19 cellular contexts compared by ENCODE assay signal in genomic region chr10:69647101-69647500, GRCh38. TPM values are rescaled to one million over a fixed set of nuclear protein-coding genes. Genes with fewer than 3 reads are reported as not detected.
A peak's percentile ranks its signal among the peaks of the same experiment; 100 is the strongest.
DNase-seq lines count a peak whose midpoint lies in the region; ATAC-seq and TF ChIP-seq lines count a peak whose summit lies in the region.
"Had no signal": no experiment of that assay in that cellular context is flagged by ENCODE, and none has a peak within 500 bp of the region (broad histone marks: within the 10 kb centered on the region; RNA-seq: fewer than 3 reads in every experiment).

No MANE protein-coding gene starts in this region.

- H3K9me3 Mint-ChIP-seq in chondrocyte (ENCODE audit: low read depth) (no peaks in the 10 kb centered on the region), nephron (no peaks in the 10 kb centered on the region)
- H3K9me3 Mint-ChIP-seq in activated naive CD8-positive, alpha-beta T cell treated with anti-CD3 and anti-CD28 coated beads, Interleukin-2, amount 50 U/mL, for 24 hours: no peaks in the 10 kb centered on the region
- H3K9me3 Mint-ChIP-seq: CD4-positive, alpha-beta T cell; GM23338 had no signal

- no peaks in the 10 kb centered on the region for H3K36me3 ChIP-seq in thyroid gland

- no peaks in the 10 kb centered on the region for H3K27me3 ChIP-seq in thyroid gland

- H3K9me3 ChIP-seq in thyroid gland: no peaks in the 10 kb centered on the region

- H3K4me3 Mint-ChIP-seq in chondrocyte (ENCODE audit: unreplicated experiment) (no peak overlapping the region), nephron (no peak overlapping the region)
- H3K4me3 Mint-ChIP-seq in activated naive CD8-positive, alpha-beta T cell treated with anti-CD3 and anti-CD28 coated beads, Interleukin-2, amount 50 U/mL, for 24 hours: no peak overlapping the region
- H3K4me3 Mint-ChIP-seq: CD4-positive, alpha-beta T cell; GM23338 had no signal

- 84 to 92% methylated on average over 6 of the region's 6 CpGs for WGBS in thyroid gland, 2 donors

- H3K27ac ChIP-seq in thyroid gland: no peak overlapping the region

- no peaks in the 10 kb centered on the region for H3K36me3 Mint-ChIP-seq in chondrocyte (ENCODE audit: low read depth)
- H3K36me3 Mint-ChIP-seq in nephron (ENCODE audit: low read depth): no peaks in the 10 kb centered on the region
- H3K36me3 Mint-ChIP-seq in activated naive CD8-positive, alpha-beta T cell treated with anti-CD3 and anti-CD28 coated beads, Interleukin-2, amount 50 U/mL, for 24 hours (ENCODE audit: low read depth): no peaks in the 10 kb centered on the region

- no peak for ATAC-seq in HG03175 (IDR thresholded peaks at IDR 0.05; ENCODE audit: unreplicated experiment)
- ATAC-seq in activated naive CD8-positive, alpha-beta T cell treated with anti-CD3 and anti-CD28 coated beads, Interleukin-2, amount 50 U/mL, for 24 hours: no peak
- ATAC-seq: K562 had no signal

- H3K4me1 Mint-ChIP-seq in chondrocyte (ENCODE audit: low read depth) (peaks cover 23% of the 10 kb centered on the region), nephron (peaks cover 32% of the 10 kb centered on the region)
- peaks cover 9% of the 10 kb centered on the region for H3K4me1 Mint-ChIP-seq in activated naive CD8-positive, alpha-beta T cell treated with anti-CD3 and anti-CD28 coated beads, Interleukin-2, amount 50 U/mL, for 24 hours

- TF ChIP-seq CTCF in chondrocyte (IDR thresholded peaks at IDR 0.05) (no peak), nephron (IDR thresholded peaks at IDR 0.05; ENCODE audit: unreplicated experiment in 3 of 3) (no peak), thyroid gland (IDR thresholded peaks at IDR 0.05) (no peak)

- peak; percentile 30 for DNase-seq in NCI-H69 (lab: John Stamatoyannopoulos, UW)
- peak; percentile 14 for DNase-seq in chondrocyte (ENCODE audit: low spot score)
- DNase-seq in putamen (ENCODE audit: low spot score): peak; percentile 26
- DNase-seq in NCI-H1092 treated with DMSO at 0.1 percent for 48 hours (lab: John Stamatoyannopoulos, UW): no peak
- DNase-seq in thyroid gland: no peak
- DNase-seq in activated naive CD8-positive, alpha-beta T cell treated with anti-CD3 and anti-CD28 coated beads, Interleukin-2, amount 50 U/mL, for 24 hours: no peak
- DNase-seq: CD4-positive, alpha-beta T cell; DMS153; GDM1; HCEC 1CT; NCI-H1105; NCI-H2081 treated with DMSO at 0.1 percent for 48 hours; NCI-H748 treated with DMSO at 0.1 percent for 48 hours; Right ventricle myocardium superior had no signal

- H3K4me3 ChIP-seq in thyroid gland (replicated peaks in 1 of 3): no peak overlapping the region
- H3K4me3 ChIP-seq: GM23338, K562 had no signal

- no peak overlapping the region for H3K27ac Mint-ChIP-seq in chondrocyte (ENCODE audit: unreplicated experiment)
- H3K27ac Mint-ChIP-seq in nephron: peak overlapping the region; percentile 30 to 87 (median 71)
- no peak overlapping the region for H3K27ac Mint-ChIP-seq in activated naive CD8-positive, alpha-beta T cell treated with anti-CD3 and anti-CD28 coated beads, Interleukin-2, amount 50 U/mL, for 24 hours
- H3K27ac Mint-ChIP-seq: CD4-positive, alpha-beta T cell; GM23338 had no signal

- TF ChIP-seq POLR2A in thyroid gland (IDR thresholded peaks at IDR 0.05): no peak

- H3K27me3 Mint-ChIP-seq in chondrocyte (ENCODE audit: low read depth) (no peaks in the 10 kb centered on the region), nephron (ENCODE audit: low read depth) (peaks cover 16% of the 10 kb centered on the region)
- H3K27me3 Mint-ChIP-seq in activated naive CD8-positive, alpha-beta T cell treated with anti-CD3 and anti-CD28 coated beads, Interleukin-2, amount 50 U/mL, for 24 hours: peaks cover 7% of the 10 kb centered on the region

- intact Hi-C loops in thyroid gland (cut with DNase I): loop anchor here (10.0 kb wide), 2 partner anchors 148 to 268 kb away; no protein-coding TSS in a partner anchor

- H3K4me1 ChIP-seq in thyroid gland: no peaks in the 10 kb centered on the region

RNA-seq across cellular contexts. Expression of gene FAM241B, which starts 17.1 kb away (rescaled TPM):
- 5.0 to 13.7 TPM (median 9.7 TPM) in 3 replicates for total RNA-seq in chondrocyte
- 1 to 10 TPM; 2.1 to 7.2 (median 4.6) TPM for total RNA-seq in thyroid gland
- total RNA-seq: OCI-LY7 had no signal

Comparison
In these comparisons a context has a peak if more than half of its experiments do, and no peak if none do; other contexts are left out.
1. DNase-seq: peak in NCI-H69 (single experiment), chondrocyte (single experiment) and putamen (single experiment); none in NCI-H1092 treated with DMSO at 0.1 percent for 48 hours (single experiment), thyroid gland (0 of 2) and activated naive CD8-positive, alpha-beta T cell treated with anti-CD3 and anti-CD28 coated beads, Interleukin-2, amount 50 U/mL, for 24 hours (single experiment).
2. H3K27ac Mint-ChIP-seq: peak in nephron (3 of 3); none in chondrocyte (single experiment) and activated naive CD8-positive, alpha-beta T cell treated with anti-CD3 and anti-CD28 coated beads, Interleukin-2, amount 50 U/mL, for 24 hours (single experiment).